1 cellular context compared by ENCODE assay signal in the genomic region with DNA sequence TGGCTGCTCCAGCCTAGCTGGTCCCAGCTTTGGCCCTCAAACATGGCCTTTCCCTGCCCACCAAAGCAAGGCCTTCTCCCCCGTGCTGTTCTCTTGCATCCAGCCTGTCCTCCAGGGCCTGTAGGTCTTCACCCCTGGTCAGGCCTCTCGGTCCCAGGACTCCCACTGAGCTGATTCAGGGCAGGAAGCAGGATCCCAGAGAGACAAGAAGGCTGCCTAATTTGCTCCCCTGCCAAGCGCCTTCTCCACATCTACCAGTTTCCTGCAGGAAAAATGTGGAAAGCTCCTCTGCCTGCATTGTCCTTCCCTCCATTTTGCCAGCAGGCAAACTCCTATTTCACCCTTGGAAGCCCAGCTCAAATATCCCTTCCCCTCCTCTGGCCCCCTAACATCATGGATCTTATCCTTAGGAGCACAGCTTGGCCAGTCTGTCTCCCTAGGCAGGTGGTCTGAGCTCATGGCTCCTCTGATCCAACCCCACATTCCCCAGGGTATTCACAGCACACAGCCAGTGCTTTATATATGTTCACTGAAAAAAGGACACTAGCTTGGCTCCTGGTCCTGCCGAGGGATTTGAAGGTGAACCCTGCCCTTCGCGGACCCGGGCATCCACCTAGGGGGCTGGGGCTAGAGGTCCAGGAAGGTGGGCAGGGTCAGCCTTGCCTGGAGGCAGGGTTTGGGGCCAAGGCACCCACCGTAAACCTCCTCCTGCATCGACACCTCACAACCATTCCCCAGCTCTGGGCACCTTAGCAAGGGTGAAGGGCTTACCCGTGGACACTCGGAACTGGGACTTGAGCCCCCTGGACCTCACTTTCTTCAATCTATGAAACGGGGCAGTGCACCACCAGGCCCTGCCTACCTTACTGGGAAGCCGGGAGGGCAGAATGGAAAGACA.
TF ChIP-seq lines count a peak whose summit lies in the region.

No MANE protein-coding gene starts in this region.

TF ChIP-seq in K562, 482 proteins besides CTCF, POLR2A, EP300 and RAD21:
- TF ChIP-seq RBBP5 (IDR thresholded peaks at IDR 0.05; ENCODE audit: borderline replicate concordance, insufficient read depth, low read length, poor library complexity, severe bottlenecking) (peak; percentile 18), ZFX (CRISPR knock-in tag; IDR thresholded peaks at IDR 0.05) (0 out of 2 replicates have a peak, but pooled peaks have one; percentile 30), KDM5B (IDR thresholded peaks at IDR 0.05; ENCODE audit: insufficient replicate concordance, low read depth, low read length) (peak; percentile 15)
- TF ChIP-seq, protein P1, sequence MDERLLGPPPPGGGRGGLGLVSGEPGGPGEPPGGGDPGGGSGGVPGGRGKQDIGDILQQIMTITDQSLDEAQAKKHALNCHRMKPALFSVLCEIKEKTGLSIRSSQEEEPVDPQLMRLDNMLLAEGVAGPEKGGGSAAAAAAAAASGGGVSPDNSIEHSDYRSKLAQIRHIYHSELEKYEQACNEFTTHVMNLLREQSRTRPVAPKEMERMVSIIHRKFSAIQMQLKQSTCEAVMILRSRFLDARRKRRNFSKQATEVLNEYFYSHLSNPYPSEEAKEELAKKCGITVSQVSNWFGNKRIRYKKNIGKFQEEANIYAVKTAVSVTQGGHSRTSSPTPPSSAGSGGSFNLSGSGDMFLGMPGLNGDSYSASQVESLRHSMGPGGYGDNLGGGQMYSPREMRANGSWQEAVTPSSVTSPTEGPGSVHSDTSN (CRISPR knock-in tag; IDR thresholded peaks at IDR 0.05; ENCODE audit: low read depth), result no peak
- TF ChIP-seq, protein P1 (tag; conservative IDR thresholded peaks at IDR 0.05; ENCODE audit: low read depth), result no peak
- TF ChIP-seq, protein P2, sequence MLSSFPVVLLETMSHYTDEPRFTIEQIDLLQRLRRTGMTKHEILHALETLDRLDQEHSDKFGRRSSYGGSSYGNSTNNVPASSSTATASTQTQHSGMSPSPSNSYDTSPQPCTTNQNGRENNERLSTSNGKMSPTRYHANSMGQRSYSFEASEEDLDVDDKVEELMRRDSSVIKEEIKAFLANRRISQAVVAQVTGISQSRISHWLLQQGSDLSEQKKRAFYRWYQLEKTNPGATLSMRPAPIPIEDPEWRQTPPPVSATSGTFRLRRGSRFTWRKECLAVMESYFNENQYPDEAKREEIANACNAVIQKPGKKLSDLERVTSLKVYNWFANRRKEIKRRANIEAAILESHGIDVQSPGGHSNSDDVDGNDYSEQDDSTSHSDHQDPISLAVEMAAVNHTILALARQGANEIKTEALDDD (IDR thresholded peaks at IDR 0.05), result no peak
- TF ChIP-seq, protein P3, sequence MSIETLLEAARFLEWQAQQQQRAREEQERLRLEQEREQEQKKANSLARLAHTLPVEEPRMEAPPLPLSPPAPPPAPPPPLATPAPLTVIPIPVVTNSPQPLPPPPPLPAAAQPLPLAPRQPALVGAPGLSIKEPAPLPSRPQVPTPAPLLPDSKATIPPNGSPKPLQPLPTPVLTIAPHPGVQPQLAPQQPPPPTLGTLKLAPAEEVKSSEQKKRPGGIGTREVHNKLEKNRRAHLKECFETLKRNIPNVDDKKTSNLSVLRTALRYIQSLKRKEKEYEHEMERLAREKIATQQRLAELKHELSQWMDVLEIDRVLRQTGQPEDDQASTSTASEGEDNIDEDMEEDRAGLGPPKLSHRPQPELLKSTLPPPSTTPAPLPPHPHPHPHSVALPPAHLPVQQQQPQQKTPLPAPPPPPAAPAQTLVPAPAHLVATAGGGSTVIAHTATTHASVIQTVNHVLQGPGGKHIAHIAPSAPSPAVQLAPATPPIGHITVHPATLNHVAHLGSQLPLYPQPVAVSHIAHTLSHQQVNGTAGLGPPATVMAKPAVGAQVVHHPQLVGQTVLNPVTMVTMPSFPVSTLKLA (conservative IDR thresholded peaks at IDR 0.05), result no peak
